1 cellular context compared by ENCODE assay signal in genomic region chr22:40396882-40397281, GRCh38.
A peak's percentile ranks its signal among the peaks of the same experiment; 100 is the strongest.
TF ChIP-seq lines count a peak whose summit lies in the region.

No MANE protein-coding gene starts in this region.

TF ChIP-seq in K562, 482 proteins besides CTCF, POLR2A, EP300 and RAD21:
- TF ChIP-seq ID3 (CRISPR knock-in tag; IDR thresholded peaks at IDR 0.05) (no peak), ID3 (tag; IDR thresholded peaks at IDR 0.05) (no peak), CC2D1A (IDR thresholded peaks at IDR 0.05) (no peak), FOSL1 (tag; conservative IDR thresholded peaks at IDR 0.05) (no peak), E2F1 (CRISPR knock-in tag; IDR thresholded peaks at IDR 0.05) (no peak), RFX1 (IDR thresholded peaks at IDR 0.05) (peak; percentile 25; the same call in 1 of the 2 replicates), SRSF7 (optimal IDR thresholded peaks at IDR 0.05; ENCODE audit: low read depth, low read length) (no peak), STAT5A (IDR thresholded peaks at IDR 0.05; ENCODE audit: borderline replicate concordance, low read length) (no peak)
